In the genomic region with DNA sequence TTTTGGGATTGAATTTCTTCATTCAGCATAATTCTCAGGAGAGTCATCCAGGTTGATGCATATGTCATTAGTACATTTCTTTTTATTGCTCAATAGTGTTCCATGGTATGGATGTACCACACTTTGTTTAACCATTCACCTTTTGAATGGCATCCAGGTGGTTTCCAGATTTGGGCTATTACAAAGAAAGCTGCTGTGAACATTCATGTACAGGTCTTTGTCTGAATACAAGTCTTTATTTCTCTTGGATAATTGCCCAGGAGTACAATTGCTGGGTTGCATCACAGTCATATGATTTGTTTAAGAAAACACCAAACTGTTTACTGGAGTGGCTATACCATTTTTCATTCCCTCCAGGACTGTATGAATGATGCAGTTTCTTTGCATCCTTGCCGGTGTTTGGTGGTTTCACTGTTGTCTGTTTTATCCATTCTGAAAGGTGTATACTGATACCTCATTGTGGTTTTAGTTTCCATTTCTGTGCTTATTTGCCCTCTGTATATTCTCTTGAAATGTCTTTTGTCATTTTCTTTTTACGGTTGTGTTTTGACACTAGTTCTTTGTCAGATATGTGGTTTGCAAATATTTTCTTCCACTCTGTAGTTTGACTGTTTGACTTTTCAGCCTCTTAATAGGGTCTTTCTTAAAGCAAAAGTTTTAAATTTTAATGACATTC, we compare ENCODE assay signal across 1 cellular context.
TF ChIP-seq lines count a peak whose summit lies in the region.

No MANE protein-coding gene starts in this region.

TF ChIP-seq in HEK293, 187 proteins besides CTCF, POLR2A, EP300 and RAD21 (continued from another document):
- TF ChIP-seq ZNF560 (tag by site-specific recombination; IDR thresholded peaks at IDR 0.05; ENCODE audit: borderline replicate concordance) (no peak), ZSCAN23 (tag by site-specific recombination; IDR thresholded peaks at IDR 0.05) (no peak; the same call in 1 of the 2 replicates), YY2 (tag by site-specific recombination; IDR thresholded peaks at IDR 0.05) (no peak), ZNF501 (tag by site-specific recombination; IDR thresholded peaks at IDR 0.05) (no peak), ZEB2 (tag by site-specific recombination; IDR thresholded peaks at IDR 0.05) (peak; percentile 77; the same call in 1 of the 2 replicates), ZNF133 (tag by site-specific recombination; IDR thresholded peaks at IDR 0.05) (no peak), ZNF623 (tag by site-specific recombination; IDR thresholded peaks at IDR 0.05) (no peak), ZNF292 (tag by site-specific recombination; IDR thresholded peaks at IDR 0.05; ENCODE audit: borderline replicate concordance, low read depth) (no peak), ZNF248 (tag by site-specific recombination; IDR thresholded peaks at IDR 0.05) (peak; percentile 90), MZF1 (tag by site-specific recombination; IDR thresholded peaks at IDR 0.05; ENCODE audit: borderline replicate concordance) (peak; percentile 56; the same call in 1 of the 2 replicates), ZNF529 (tag by site-specific recombination; IDR thresholded peaks at IDR 0.05; ENCODE audit: insufficient replicate concordance) (no peak), HOXC10 (CRISPR knock-in tag; IDR thresholded peaks at IDR 0.05) (no peak), ZNF37A (tag by site-specific recombination; IDR thresholded peaks at IDR 0.05) (no peak), ZNF174 (tag by site-specific recombination; IDR thresholded peaks at IDR 0.05) (no peak), ZNF677 (tag by site-specific recombination; IDR thresholded peaks at IDR 0.05) (no peak), ZNF121 (tag by site-specific recombination; IDR thresholded peaks at IDR 0.05) (no peak), ZNF274 (IDR thresholded peaks at IDR 0.05; ENCODE audit: low read length) (no peak), ZNF274 (tag by site-specific recombination; IDR thresholded peaks at IDR 0.05; ENCODE audit: borderline replicate concordance) (no peak), FEZF1 (tag by site-specific recombination; IDR thresholded peaks at IDR 0.05) (peak; percentile 39), ZNF404 (tag by site-specific recombination; IDR thresholded peaks at IDR 0.05) (no peak), ZBTB48 (tag by site-specific recombination; IDR thresholded peaks at IDR 0.05) (no peak), ZNF768 (tag by site-specific recombination; IDR thresholded peaks at IDR 0.05) (no peak), ZNF140 (tag by site-specific recombination; IDR thresholded peaks at IDR 0.05) (no peak), ZXDB (tag by site-specific recombination; IDR thresholded peaks at IDR 0.05) (0 out of 2 replicates have a peak, but pooled peaks have one; percentile 58), ZNF792 (tag by site-specific recombination; IDR thresholded peaks at IDR 0.05) (no peak), ZNF624 (tag by site-specific recombination; IDR thresholded peaks at IDR 0.05) (no peak), ZNF24 (tag by site-specific recombination; IDR thresholded peaks at IDR 0.05) (peak; percentile 97), ZNF202 (tag by site-specific recombination; IDR thresholded peaks at IDR 0.05; ENCODE audit: borderline replicate concordance) (no peak), ZNF184 (tag by site-specific recombination; IDR thresholded peaks at IDR 0.05) (peak; percentile 86)
- TF ChIP-seq, protein P1, sequence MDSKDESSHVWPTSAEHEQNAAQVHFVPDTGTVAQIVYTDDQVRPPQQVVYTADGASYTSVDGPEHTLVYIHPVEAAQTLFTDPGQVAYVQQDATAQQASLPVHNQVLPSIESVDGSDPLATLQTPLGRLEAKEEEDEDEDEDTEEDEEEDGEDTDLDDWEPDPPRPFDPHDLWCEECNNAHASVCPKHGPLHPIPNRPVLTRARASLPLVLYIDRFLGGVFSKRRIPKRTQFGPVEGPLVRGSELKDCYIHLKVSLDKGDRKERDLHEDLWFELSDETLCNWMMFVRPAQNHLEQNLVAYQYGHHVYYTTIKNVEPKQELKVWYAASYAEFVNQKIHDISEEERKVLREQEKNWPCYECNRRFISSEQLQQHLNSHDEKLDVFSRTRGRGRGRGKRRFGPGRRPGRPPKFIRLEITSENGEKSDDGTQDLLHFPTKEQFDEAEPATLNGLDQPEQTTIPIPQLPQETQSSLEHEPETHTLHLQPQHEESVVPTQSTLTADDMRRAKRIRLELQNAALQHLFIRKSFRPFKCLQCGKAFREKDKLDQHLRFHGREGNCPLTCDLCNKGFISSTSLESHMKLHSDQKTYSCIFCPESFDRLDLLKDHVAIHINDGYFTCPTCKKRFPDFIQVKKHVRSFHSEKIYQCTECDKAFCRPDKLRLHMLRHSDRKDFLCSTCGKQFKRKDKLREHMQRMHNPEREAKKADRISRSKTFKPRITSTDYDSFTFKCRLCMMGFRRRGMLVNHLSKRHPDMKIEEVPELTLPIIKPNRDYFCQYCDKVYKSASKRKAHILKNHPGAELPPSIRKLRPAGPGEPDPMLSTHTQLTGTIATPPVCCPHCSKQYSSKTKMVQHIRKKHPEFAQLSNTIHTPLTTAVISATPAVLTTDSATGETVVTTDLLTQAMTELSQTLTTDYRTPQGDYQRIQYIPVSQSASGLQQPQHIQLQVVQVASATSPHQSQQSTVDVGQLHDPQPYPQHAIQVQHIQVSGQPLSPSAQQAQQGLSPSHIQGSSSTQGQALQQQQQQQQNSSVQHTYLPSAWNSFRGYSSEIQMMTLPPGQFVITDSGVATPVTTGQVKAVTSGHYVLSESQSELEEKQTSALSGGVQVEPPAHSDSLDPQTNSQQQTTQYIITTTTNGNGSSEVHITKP (tag by site-specific recombination; IDR thresholded peaks at IDR 0.05) = peak; percentile 85
- TF ChIP-seq, protein P2, sequence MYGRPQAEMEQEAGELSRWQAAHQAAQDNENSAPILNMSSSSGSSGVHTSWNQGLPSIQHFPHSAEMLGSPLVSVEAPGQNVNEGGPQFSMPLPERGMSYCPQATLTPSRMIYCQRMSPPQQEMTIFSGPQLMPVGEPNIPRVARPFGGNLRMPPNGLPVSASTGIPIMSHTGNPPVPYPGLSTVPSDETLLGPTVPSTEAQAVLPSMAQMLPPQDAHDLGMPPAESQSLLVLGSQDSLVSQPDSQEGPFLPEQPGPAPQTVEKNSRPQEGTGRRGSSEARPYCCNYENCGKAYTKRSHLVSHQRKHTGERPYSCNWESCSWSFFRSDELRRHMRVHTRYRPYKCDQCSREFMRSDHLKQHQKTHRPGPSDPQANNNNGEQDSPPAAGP (tag by site-specific recombination; IDR thresholded peaks at IDR 0.05) = no peak
- TF ChIP-seq, protein P3, sequence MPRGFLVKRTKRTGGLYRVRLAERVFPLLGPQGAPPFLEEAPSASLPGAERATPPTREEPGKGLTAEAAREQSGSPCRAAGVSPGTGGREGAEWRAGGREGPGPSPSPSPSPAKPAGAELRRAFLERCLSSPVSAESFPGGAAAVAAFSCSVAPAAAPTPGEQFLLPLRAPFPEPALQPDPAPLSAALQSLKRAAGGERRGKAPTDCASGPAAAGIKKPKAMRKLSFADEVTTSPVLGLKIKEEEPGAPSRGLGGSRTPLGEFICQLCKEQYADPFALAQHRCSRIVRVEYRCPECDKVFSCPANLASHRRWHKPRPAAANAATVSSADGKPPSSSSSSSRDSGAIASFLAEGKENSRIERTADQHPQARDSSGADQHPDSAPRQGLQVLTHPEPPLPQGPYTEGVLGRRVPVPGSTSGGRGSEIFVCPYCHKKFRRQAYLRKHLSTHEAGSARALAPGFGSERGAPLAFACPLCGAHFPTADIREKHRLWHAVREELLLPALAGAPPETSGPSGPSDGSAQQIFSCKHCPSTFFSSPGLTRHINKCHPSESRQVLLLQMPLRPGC (tag by site-specific recombination; IDR thresholded peaks at IDR 0.05) = peak; percentile 51; the same call in 1 of the 2 replicates
- TF ChIP-seq, protein P4, sequence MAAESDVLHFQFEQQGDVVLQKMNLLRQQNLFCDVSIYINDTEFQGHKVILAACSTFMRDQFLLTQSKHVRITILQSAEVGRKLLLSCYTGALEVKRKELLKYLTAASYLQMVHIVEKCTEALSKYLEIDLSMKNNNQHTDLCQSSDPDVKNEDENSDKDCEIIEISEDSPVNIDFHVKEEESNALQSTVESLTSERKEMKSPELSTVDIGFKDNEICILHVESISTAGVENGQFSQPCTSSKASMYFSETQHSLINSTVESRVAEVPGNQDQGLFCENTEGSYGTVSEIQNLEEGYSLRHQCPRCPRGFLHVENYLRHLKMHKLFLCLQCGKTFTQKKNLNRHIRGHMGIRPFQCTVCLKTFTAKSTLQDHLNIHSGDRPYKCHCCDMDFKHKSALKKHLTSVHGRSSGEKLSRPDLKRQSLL (tag by site-specific recombination; IDR thresholded peaks at IDR 0.05) = no peak
